In the genomic region with DNA sequence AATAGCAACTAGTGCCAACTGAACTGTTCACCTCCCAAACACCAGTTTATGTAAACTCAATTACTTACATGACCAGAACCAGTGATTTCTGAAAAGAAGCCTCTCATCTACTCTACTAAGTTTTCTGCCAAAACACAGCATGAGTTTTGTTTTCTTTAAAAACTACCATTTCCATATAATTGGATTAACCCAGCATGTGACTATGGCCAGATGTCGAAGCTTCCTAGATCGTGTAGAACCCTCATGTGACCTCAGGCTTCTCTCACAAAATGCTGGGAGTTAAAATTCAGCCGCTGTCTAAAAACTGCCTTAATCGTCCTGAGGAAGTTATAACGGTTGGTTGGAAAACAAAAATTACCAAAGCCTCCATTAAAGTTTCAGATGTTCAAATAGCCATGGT, we compare ENCODE assay signal across 26 cellular contexts.
"Had no signal": no experiment of that assay in that cellular context is flagged by ENCODE, and none has a peak within 500 bp of the region (broad histone marks: within the 10 kb centered on the region; RNA-seq: fewer than 3 reads in every experiment).

No MANE protein-coding gene starts in this region.

- H3K36me3 Mint-ChIP-seq: activated naive CD8-positive, alpha-beta T cell had no signal

- ATAC-seq: activated T-cell treated with anti-CD3 and anti-CD28 coated beads, Interleukin-2, amount 50 U/mL, for 72 hours; esophagus mucosa; gastrocnemius medialis; heart right ventricle had no signal

- H3K27ac Mint-ChIP-seq: activated CD4-positive, alpha-beta memory T cell treated with anti-CD3 and anti-CD28 coated beads, Interleukin-2, amount 10 ng/mL, durations not matched to agents 7 days and 5 days; activated CD4-positive, alpha-beta T cell treated with anti-CD3 and anti-CD28 coated beads, Interleukin-2, amount 10 ng/mL, durations not matched to agents 7 days and 5 days; activated naive CD8-positive, alpha-beta T cell; activated T-cell treated with anti-CD3 and anti-CD28 coated beads, Interleukin-2, amount 50 U/mL, for 24 hours; activated T-cell treated with anti-CD3 and anti-CD28 coated beads, Interleukin-2, amount 50 U/mL, for 72 hours; dendritic cell treated with granulocyte-macrophage colony-stimulating factor and Interleukin-4, amounts not matched to agents 40 ng/mL and 50 ng/mL, for 4 days; endodermal cell had no signal

- H3K4me3 Mint-ChIP-seq: activated CD4-positive, alpha-beta memory T cell treated with anti-CD3 and anti-CD28 coated beads, Interleukin-2, amount 10 ng/mL, durations not matched to agents 7 days and 5 days; activated CD4-positive, alpha-beta T cell treated with anti-CD3 and anti-CD28 coated beads, Interleukin-2, amount 10 ng/mL, durations not matched to agents 7 days and 5 days; activated naive CD8-positive, alpha-beta T cell; activated T-cell treated with anti-CD3 and anti-CD28 coated beads, Interleukin-2, amount 50 U/mL, for 24 hours; activated T-cell treated with anti-CD3 and anti-CD28 coated beads, Interleukin-2, amount 50 U/mL, for 72 hours; central memory CD8-positive, alpha-beta T cell; dendritic cell treated with granulocyte-macrophage colony-stimulating factor and Interleukin-4, amounts not matched to agents 40 ng/mL and 50 ng/mL, for 4 days; endodermal cell had no signal

- DNase-seq: activated CD4-positive, alpha-beta memory T cell treated with anti-CD3 and anti-CD28 coated beads, Interleukin-2, amount 10 ng/mL, durations not matched to agents 7 days and 5 days; activated CD4-positive, alpha-beta T cell treated with anti-CD3 and anti-CD28 coated beads for 1 hour; activated CD4-positive, alpha-beta T cell treated with anti-CD3 and anti-CD28 coated beads for 4 hours; activated CD4-positive, alpha-beta T cell treated with anti-CD3 and anti-CD28 coated beads, Interleukin-2, amount 10 ng/mL, durations not matched to agents 7 days and 5 days; activated CD4-positive, alpha-beta T cell treated with anti-CD3 and anti-CD28 coated beads, Interleukin-2, amount 50 U/mL, for 4 hours; activated CD8-positive, alpha-beta memory T cell treated with anti-CD3 and anti-CD28 coated beads, Interleukin-2, amount 50 U/mL, for 48 hours; activated gamma-delta T cell; activated naive CD4-positive, alpha-beta T cell; activated naive CD4-positive, alpha-beta T cell treated with anti-CD3 and anti-CD28 coated beads, Interleukin-2, amount 50 U/mL, for 16 hours; activated T-cell treated with anti-CD3 and anti-CD28 coated beads for 4 hours; activated T-cell treated with anti-CD3 and anti-CD28 coated beads, Interleukin-2, amount 50 U/mL, for 24 hours; activated T-cell treated with anti-CD3 and anti-CD28 coated beads, Interleukin-2, amount 50 U/mL, for 72 hours; amniotic stem cell; anterior cingulate cortex; brain microvascular endothelial cell; dorsolateral prefrontal cortex; effector memory CD4-positive, alpha-beta T cell; foreskin fibroblast; gastrocnemius medialis; heart right ventricle; T-helper 2 cell had no signal

- H3K9me3 Mint-ChIP-seq: activated CD4-positive, alpha-beta memory T cell treated with anti-CD3 and anti-CD28 coated beads, Interleukin-2, amount 10 ng/mL, durations not matched to agents 7 days and 5 days had no signal

- H3K4me1 Mint-ChIP-seq: activated CD4-positive, alpha-beta memory T cell treated with anti-CD3 and anti-CD28 coated beads, Interleukin-2, amount 10 ng/mL, durations not matched to agents 7 days and 5 days; activated CD4-positive, alpha-beta T cell treated with anti-CD3 and anti-CD28 coated beads, Interleukin-2, amount 10 ng/mL, durations not matched to agents 7 days and 5 days; central memory CD8-positive, alpha-beta T cell had no signal

- H3K27me3 Mint-ChIP-seq: activated CD4-positive, alpha-beta memory T cell treated with anti-CD3 and anti-CD28 coated beads, Interleukin-2, amount 10 ng/mL, durations not matched to agents 7 days and 5 days; activated CD4-positive, alpha-beta T cell treated with anti-CD3 and anti-CD28 coated beads, Interleukin-2, amount 10 ng/mL, durations not matched to agents 7 days and 5 days; activated naive CD8-positive, alpha-beta T cell; activated T-cell treated with anti-CD3 and anti-CD28 coated beads, Interleukin-2, amount 50 U/mL, for 24 hours; central memory CD8-positive, alpha-beta T cell; dendritic cell treated with granulocyte-macrophage colony-stimulating factor and Interleukin-4, amounts not matched to agents 40 ng/mL and 50 ng/mL, for 4 days had no signal
